ENCODE assay signal across 8 cellular contexts in the genomic region with DNA sequence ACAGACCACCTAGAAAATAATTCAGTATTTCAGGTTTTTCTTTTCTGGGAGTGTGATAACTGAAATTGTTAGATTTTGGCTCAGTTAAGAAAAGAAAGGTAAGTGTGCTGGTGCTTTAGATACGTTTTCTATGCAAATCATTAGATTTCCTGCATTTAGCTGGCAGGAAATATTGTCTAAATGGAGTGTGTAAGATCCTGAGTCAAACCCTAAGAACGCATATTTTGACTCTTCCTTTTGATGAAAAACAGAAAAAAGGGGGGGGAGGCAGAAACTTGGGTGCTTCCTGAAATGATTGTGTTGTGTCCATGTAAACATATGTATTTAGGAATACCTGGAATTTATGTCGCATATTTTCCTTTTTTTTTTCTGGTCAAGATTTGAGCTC. TPM values are rescaled to one million over a fixed set of nuclear protein-coding genes. Genes with fewer than 3 reads are reported as not detected.
DNase-seq lines count a peak whose midpoint lies in the region; ATAC-seq, FAIRE-seq and TF ChIP-seq lines count a peak whose summit lies in the region.

No MANE protein-coding gene starts in this region.

- no peaks in the 10 kb centered on the region for H3K36me3 ChIP-seq in HAP-1 (replicated peaks)
- H3K36me3 ChIP-seq in small intestine (ENCODE audit: control insufficient read depth in 2 of 2, insufficient read depth in 2 of 2, low read length in 2 of 2) = no peaks in the 10 kb centered on the region

- no peak for ATAC-seq in foreskin keratinocyte
- ATAC-seq in HG03378 (IDR thresholded peaks at IDR 0.05; ENCODE audit: unreplicated experiment) = no peak
- no peak for ATAC-seq in GM21786 (IDR thresholded peaks at IDR 0.05; ENCODE audit: unreplicated experiment)

- H3K9me3 ChIP-seq in HAP-1 = no peaks in the 10 kb centered on the region
- H3K9me3 ChIP-seq in small intestine (ENCODE audit: control insufficient read depth, low read depth) = no peaks in the 10 kb centered on the region

- no peak for FAIRE-seq in small intestine (lab: Jason Lieb, UNC)

- DNase-seq in HAP-1 (ENCODE audit: low spot score in 2 of 2) (no peak), foreskin keratinocyte (peak in 1 of 2 donors; percentile 67), small intestine (no peak), NOMO-1 treated with DMSO at 0.1 percent for 48 hours (lab: John Stamatoyannopoulos, UW; ENCODE audit: unreplicated experiment) (no peak), nucleus accumbens (lab: John Stamatoyannopoulos, UW) (no peak)

- H3K4me3 ChIP-seq in HAP-1 = peak overlapping the region; percentile 41
- peak overlapping the region; percentile 97 for H3K4me3 ChIP-seq in WI38 (ENCODE audit: low read depth, low read length)
- peak overlapping the region; percentile 87 to 97 for H3K4me3 ChIP-seq in small intestine (ENCODE audit: low read depth in 1 of 2, low read length in 2 of 2)

- TF ChIP-seq CTCF in WI38 (IDR thresholded peaks at IDR 0.05; ENCODE audit: low read depth, low read length) (no peak), foreskin keratinocyte (conservative IDR thresholded peaks at IDR 0.05) (no peak)

- H3K4me1 ChIP-seq in HAP-1 (peaks cover 43% of the 10 kb centered on the region), foreskin keratinocyte (peaks cover 26% of the 10 kb centered on the region), small intestine (ENCODE audit: control insufficient read depth in 2 of 2, insufficient read depth in 1 of 2, low read depth in 1 of 2, low read length in 1 of 2) (peaks cover 2 to 12% of the 10 kb centered on the region in 2 donors)

- WGBS in small intestine, 3 donors = 11 to 24% (median 15%) methylated on average over 3 of the region's 3 CpGs

- in situ Hi-C loops in HAP-1 (cut with MboI; ENCODE audit: low sequenced_read_pairs) = no loop called here

- H3K27me3 ChIP-seq in HAP-1 (ENCODE audit: low read depth) (no peaks in the 10 kb centered on the region), foreskin keratinocyte (no peaks in the 10 kb centered on the region), small intestine (ENCODE audit: control insufficient read depth in 2 of 2, insufficient read depth in 2 of 2, low read length in 2 of 2) (no peaks in the 10 kb centered on the region)

- H3K27ac ChIP-seq in foreskin keratinocyte (peak overlapping the region; percentile 5), small intestine (ENCODE audit: low read depth in 1 of 2, low read length in 1 of 2) (peak overlapping the region in 1 of 2 donors; percentile 90)

RNA-seq across cellular contexts. Expression of a gene that starts 1.2 kb away (rescaled TPM):
- total RNA-seq in foreskin keratinocyte = 14.8 and 16.8 TPM in 2 replicates
- polyA plus RNA-seq in foreskin keratinocyte (10.4 and 11.5 TPM in 2 replicates), small intestine (10 to 100 TPM; 24.4 to 50.5 (median 27.7) TPM)

RNA-seq across cellular contexts. Expression of a gene that starts 29.9 kb away (rescaled TPM):
- 166 and 183 TPM in 2 replicates for total RNA-seq in foreskin keratinocyte
- polyA plus RNA-seq in foreskin keratinocyte = 142 and 187 TPM in 2 replicates
- 100 to 1,000 TPM; 134 to 222 (median 201) TPM for polyA plus RNA-seq in small intestine

RNA-seq across cellular contexts. Expression of a gene that starts 43.0 kb away (rescaled TPM):
- total RNA-seq in foreskin keratinocyte = 29.4 and 36.2 TPM in 2 replicates
- polyA plus RNA-seq in foreskin keratinocyte (28.4 and 40.1 TPM in 2 replicates), small intestine (10 to 100 TPM; 54.3 to 63.7 (median 54.6) TPM)

Comparison
In these comparisons a context has a peak if more than half of its experiments do, and no peak if none do; other contexts are left out.
1. H3K4me3 ChIP-seq: peak in every context shown above with its lines; median percentile 97 in WI38; 92 in small intestine; 41 in HAP-1.